In genomic region chr3:27721717-27722564, GRCh38 we compare ENCODE assay signal across 8 cellular contexts. TPM values are rescaled to one million over a fixed set of nuclear protein-coding genes. Genes with fewer than 3 reads are reported as not detected.
DNase-seq lines count a peak whose midpoint lies in the region; ATAC-seq, FAIRE-seq and TF ChIP-seq lines count a peak whose summit lies in the region.

EOMES (minus strand) TSS chr3:27722323; CDS start chr3:27722294, 29 bp downstream.

- ATAC-seq in GM23338 (peak; percentile 56), T-cell (replicated peaks in 1 of 4) (peak; percentile 81 to 84 (median 83))

- H3K27ac Mint-ChIP-seq in GM23338 = no peak within 1 kb of the TSS
- peak within 1 kb of the TSS; percentile 34 to 66 for H3K27ac Mint-ChIP-seq in T-cell
- peak within 1 kb of the TSS; percentile 53 for H3K27ac Mint-ChIP-seq in astrocyte (ENCODE audit: unreplicated experiment)

- H4K20me1 ChIP-seq in GM23338 (replicated peaks; ENCODE audit: insufficient read depth) = peaks cover 16% of the 10 kb centered on the region
- H4K20me1 ChIP-seq in astrocyte (ENCODE audit: insufficient read depth, low read length) = peaks cover 10% of the 10 kb centered on the region

- no peaks in the 10 kb centered on the region for H3K9me3 ChIP-seq in astrocyte (ENCODE audit: insufficient read depth, low read depth, low read length)

- H3K27me3 ChIP-seq in GM23338 (ENCODE audit: insufficient read depth) (peaks cover 100% of the 10 kb centered on the region), astrocyte (ENCODE audit: insufficient read depth, low read length) (peaks cover 95% of the 10 kb centered on the region)

- CTCF ChIA-PET in T-cell (lab: Charles Lee) = interaction anchor here (0.5 to 6.0 kb wide), 15 partner anchors 9 to 622 kb away, joined by 3 to 93 read pairs (median 5); no protein-coding TSS in a partner anchor

- H3K9me2 ChIP-seq in GM23338 (ENCODE audit: insufficient read depth) = no peaks in the 10 kb centered on the region

- peak within 1 kb of the TSS; percentile 62 for H3K4me3 ChIP-seq in GM23338
- H3K4me3 ChIP-seq in astrocyte (ENCODE audit: insufficient read depth, low read depth, low read length) = peak within 1 kb of the TSS; percentile 24

- H3F3A ChIP-seq in GM23338 (replicated peaks; ENCODE audit: low read depth) = peaks cover 23% of the 10 kb centered on the region

- H3K4me2 ChIP-seq in GM23338 = peak within 1 kb of the TSS; percentile 90
- peak within 1 kb of the TSS; percentile 79 for H3K4me2 ChIP-seq in astrocyte (ENCODE audit: low read length)

- no peaks in the 10 kb centered on the region for H3K36me3 ChIP-seq in GM23338 (ENCODE audit: insufficient read depth)
- no peaks in the 10 kb centered on the region for H3K36me3 ChIP-seq in astrocyte (ENCODE audit: insufficient read depth, low read length)

- peaks cover 93% of the 10 kb centered on the region for H3K27me3 Mint-ChIP-seq in GM23338 (ENCODE audit: insufficient read depth, low read depth, poor library complexity)
- peaks cover 42 to 68% of the 10 kb centered on the region in 2 donors for H3K27me3 Mint-ChIP-seq in T-cell
- peaks cover 88% of the 10 kb centered on the region for H3K27me3 Mint-ChIP-seq in astrocyte (ENCODE audit: low read depth, unreplicated experiment)

- no peaks in the 10 kb centered on the region for H3K36me3 Mint-ChIP-seq in GM23338 (ENCODE audit: low read depth)
- peaks cover 6% of the 10 kb centered on the region for H3K36me3 Mint-ChIP-seq in T-cell
- H3K36me3 Mint-ChIP-seq in astrocyte (ENCODE audit: low read depth, unreplicated experiment) = no peaks in the 10 kb centered on the region

- H3K4me1 Mint-ChIP-seq in GM23338 (peaks cover 76% of the 10 kb centered on the region), T-cell (peaks cover 33 to 40% (median 38%) of the 10 kb centered on the region in 3 donors), astrocyte (ENCODE audit: low read depth, unreplicated experiment) (peaks cover 2% of the 10 kb centered on the region)

- peaks cover 83% of the 10 kb centered on the region for H3K4me1 ChIP-seq in GM23338 (ENCODE audit: insufficient read depth)
- peaks cover 17% of the 10 kb centered on the region for H3K4me1 ChIP-seq in astrocyte (ENCODE audit: insufficient read depth, low read length)

- FAIRE-seq in astrocyte (lab: Jason Lieb, UNC) = no peak

- POLR2A ChIA-PET in T-cell (lab: Charles Lee) = interaction anchor here in 1 of 2 donors (0.7 to 1.3 kb wide), 4 partner anchors 9 to 571 kb away, joined by 3 to 7 read pairs (median 5); no protein-coding TSS in a partner anchor

- H2AFZ ChIP-seq in GM23338 (peak within 1 kb of the TSS; percentile 86), astrocyte (ENCODE audit: low read depth, low read length) (peak within 1 kb of the TSS; percentile 31)

- H3K4me3 Mint-ChIP-seq in GM23338 = peak within 1 kb of the TSS; percentile 76
- peak within 1 kb of the TSS; percentile 84 to 89 (median 87) for H3K4me3 Mint-ChIP-seq in T-cell
- peak within 1 kb of the TSS; percentile 20 for H3K4me3 Mint-ChIP-seq in astrocyte (ENCODE audit: unreplicated experiment)

- H3K27ac ChIP-seq in GM23338 (ENCODE audit: low read depth) (no peak within 1 kb of the TSS), astrocyte (ENCODE audit: low read depth, low read length) (no peak within 1 kb of the TSS)

- DNase-seq in GF-D8 (lab: John Stamatoyannopoulos, UW) = peak; percentile 3
- peak; percentile 91 for DNase-seq in GM23338 (ENCODE audit: low spot score)
- peak; percentile 44 for DNase-seq in LoVo (ENCODE audit: low spot score)
- peak; percentile 57 to 78 (median 69) for DNase-seq in T-cell
- DNase-seq in astrocyte (ENCODE audit: low read depth) = peak; percentile 22
- DNase-seq in iris pigment epithelial cell (ENCODE audit: low read depth) = peak; percentile 36
- peak in 2 of 3 donors; percentile 38 to 60 for DNase-seq in stimulated activated CD4-positive, alpha-beta T cell treated with anti-CD3 and anti-CD28 coated beads, TNF-alpha, amount 100 ng/mL, for 48 hours (ENCODE audit: low read depth in 3 of 3)
- DNase-seq in DMS114 treated with DMSO at 0.1 percent for 48 hours (lab: John Stamatoyannopoulos, UW; ENCODE audit: unreplicated experiment) = no peak

- H3K9ac ChIP-seq in astrocyte (ENCODE audit: low read length) = no peak within 1 kb of the TSS

- H3K9me3 Mint-ChIP-seq in GM23338 = no peaks in the 10 kb centered on the region; the same call in 1 of the 3 replicates
- no peaks in the 10 kb centered on the region for H3K9me3 Mint-ChIP-seq in T-cell
- peaks cover 17% of the 10 kb centered on the region for H3K9me3 Mint-ChIP-seq in astrocyte (ENCODE audit: unreplicated experiment)

- peak; percentile 46 to 66 for TF ChIP-seq CTCF in GM23338 (conservative IDR thresholded peaks at IDR 0.05; ENCODE audit: low read depth in 2 of 2)
- no peak for TF ChIP-seq CTCF in astrocyte (IDR thresholded peaks at IDR 0.05; ENCODE audit: insufficient read depth, low read depth, low read length)

- H3K79me2 ChIP-seq in GM23338 (replicated peaks; ENCODE audit: insufficient read depth) (no peaks in the 10 kb centered on the region), astrocyte (ENCODE audit: insufficient read depth, low read length) (no peaks in the 10 kb centered on the region)

TF ChIP-seq in GM23338, 12 proteins besides CTCF, POLR2A, EP300 and RAD21:
- TF ChIP-seq EZH2 (IDR thresholded peaks at IDR 0.05; ENCODE audit: low read depth, unreplicated experiment) (no peak), EZH2phosphoT487 (IDR thresholded peaks at IDR 0.05; ENCODE audit: unreplicated experiment) (peak; percentile 20)
TF ChIP-seq in GM23338: peak in this region for 1.

RNA-seq across cellular contexts. Expression of gene EOMES, which starts in this region (rescaled TPM):
- total RNA-seq in GM23338 (2014; rRNA removed; shearing (Covaris generic)) = 0.10 TPM in 1 of 2 replicates, not detected in the other
- 0.10 TPM in 2 replicates for polyA plus RNA-seq in GM23338 (2016; fragmentation: Nextera tagmentation; extraction: Ambion mirVana)
- total RNA-seq in T-cell = 10 to 100 TPM in 3 of 5 donors, 1 to 10 TPM in 2; 6.2 to 22.8 (median 14.4) TPM
- not detected in 2 replicates for total RNA-seq in astrocyte

Comparison
In these comparisons a context has a peak if more than half of its experiments do, and no peak if none do; other contexts are left out.
1. Peak in DNase-seq, ATAC-seq, H3K4me3 ChIP-seq and H3K4me2 ChIP-seq in GM23338; RNA of the gene not detected or under 1 TPM.
2. Peak in DNase-seq, H3K4me3 ChIP-seq and H3K4me2 ChIP-seq in astrocyte; RNA of the gene not detected or under 1 TPM.
3. H3K4me3 Mint-ChIP-seq: peak in every context shown above with its lines; median percentile 87 in T-cell; 76 in GM23338; 20 in astrocyte.